Comparison of ENCODE assay signal across 24 cellular contexts in genomic region chr3:93994056-93994455, GRCh38. TPM values are rescaled to one million over a fixed set of nuclear protein-coding genes. Genes with fewer than 3 reads are reported as not detected.
"Had no signal": no experiment of that assay in that cellular context is flagged by ENCODE, and none has a peak within 500 bp of the region (broad histone marks: within the 10 kb centered on the region; RNA-seq: fewer than 3 reads in every experiment).

No MANE protein-coding gene starts in this region.

- ATAC-seq: activated CD8-positive, alpha-beta T cell treated with anti-CD3 and anti-CD28 coated beads, Interleukin-2, amount 10 ng/mL, durations not matched to agents 7 days and 5 days; activated naive CD8-positive, alpha-beta T cell treated with anti-CD3 and anti-CD28 coated beads, Interleukin-2, amount 50 U/mL, for 24 hours; heart right ventricle; left ventricle myocardium superior; mucosa of descending colon had no signal

- H3K9me3 ChIP-seq: heart right ventricle, mucosa of descending colon, thyroid gland had no signal

- H3K9me3 Mint-ChIP-seq: activated naive CD4-positive, alpha-beta T cell treated with anti-CD3 and anti-CD28 coated beads, Interleukin-2, amount 10 ng/mL, durations not matched to agents 7 days and 5 days; activated naive CD8-positive, alpha-beta T cell treated with anti-CD3 and anti-CD28 coated beads, Interleukin-2, amount 50 U/mL, for 24 hours; activated T-cell treated with anti-CD3 and anti-CD28 coated beads, Interleukin-2, amount 50 U/mL, for 24 hours; memory B cell; naive B cell; neural crest cell; T-helper 2 cell treated with Interferon-gamma antibody and Interleukin-4, amounts not matched to agents 5 μg/mL and 100 μg/mL, for 36 hours had no signal

- H3K27me3 Mint-ChIP-seq: activated naive CD4-positive, alpha-beta T cell treated with anti-CD3 and anti-CD28 coated beads, Interleukin-2, amount 10 ng/mL, durations not matched to agents 7 days and 5 days; activated naive CD8-positive, alpha-beta T cell treated with anti-CD3 and anti-CD28 coated beads, Interleukin-2, amount 50 U/mL, for 24 hours; activated T-cell treated with anti-CD3 and anti-CD28 coated beads, Interleukin-2, amount 50 U/mL, for 24 hours; memory B cell; naive B cell had no signal

- H3K36me3 ChIP-seq: thyroid gland had no signal

- H3K27ac Mint-ChIP-seq: activated CD8-positive, alpha-beta T cell treated with anti-CD3 and anti-CD28 coated beads, Interleukin-2, amount 10 ng/mL, durations not matched to agents 7 days and 5 days; activated naive CD4-positive, alpha-beta T cell treated with anti-CD3 and anti-CD28 coated beads, Interleukin-2, amount 10 ng/mL, durations not matched to agents 7 days and 5 days; activated naive CD8-positive, alpha-beta T cell treated with anti-CD3 and anti-CD28 coated beads, Interleukin-2, amount 50 U/mL, for 24 hours; activated T-cell treated with anti-CD3 and anti-CD28 coated beads, Interleukin-2, amount 50 U/mL, for 24 hours; memory B cell; T-helper 2 cell treated with Interferon-gamma antibody and Interleukin-4, amounts not matched to agents 5 μg/mL and 100 μg/mL, for 36 hours had no signal

- DNase-seq: activated CD4-positive, alpha-beta T cell treated with anti-CD3 and anti-CD28 coated beads for 48 hours; activated CD4-positive, CD25-positive, alpha-beta regulatory T cell; activated CD8-positive, alpha-beta T cell treated with anti-CD3 and anti-CD28 coated beads, Interleukin-2, amount 10 ng/mL, durations not matched to agents 7 days and 5 days; activated naive CD4-positive, alpha-beta T cell treated with anti-CD3 and anti-CD28 coated beads, Interleukin-2, amount 10 ng/mL, durations not matched to agents 7 days and 5 days; activated naive CD8-positive, alpha-beta T cell treated with anti-CD3 and anti-CD28 coated beads, Interleukin-2, amount 50 U/mL, for 24 hours; activated T-cell treated with anti-CD3 and anti-CD28 coated beads, Interleukin-2, amount 50 U/mL, for 24 hours; aorta; dermis blood vessel endothelial cell; effector memory CD4-positive, alpha-beta T cell; heart right ventricle; left ventricle myocardium superior; mucosa of descending colon; naive B cell; retina; stimulated activated naive CD4-positive, alpha-beta T cell; thyroid gland had no signal

- H3K4me3 Mint-ChIP-seq: activated CD8-positive, alpha-beta T cell treated with anti-CD3 and anti-CD28 coated beads, Interleukin-2, amount 10 ng/mL, durations not matched to agents 7 days and 5 days; activated naive CD4-positive, alpha-beta T cell treated with anti-CD3 and anti-CD28 coated beads, Interleukin-2, amount 10 ng/mL, durations not matched to agents 7 days and 5 days; activated naive CD8-positive, alpha-beta T cell treated with anti-CD3 and anti-CD28 coated beads, Interleukin-2, amount 50 U/mL, for 24 hours; activated T-cell treated with anti-CD3 and anti-CD28 coated beads, Interleukin-2, amount 50 U/mL, for 24 hours; memory B cell; naive B cell; neural crest cell; T-helper 2 cell treated with Interferon-gamma antibody and Interleukin-4, amounts not matched to agents 5 μg/mL and 100 μg/mL, for 36 hours had no signal

- H3K27me3 ChIP-seq: heart right ventricle, thyroid gland had no signal

- H3K4me1 Mint-ChIP-seq: activated naive CD4-positive, alpha-beta T cell treated with anti-CD3 and anti-CD28 coated beads, Interleukin-2, amount 10 ng/mL, durations not matched to agents 7 days and 5 days; activated naive CD8-positive, alpha-beta T cell treated with anti-CD3 and anti-CD28 coated beads, Interleukin-2, amount 50 U/mL, for 24 hours; memory B cell; neural crest cell had no signal

- H3K4me3 ChIP-seq: heart right ventricle, mucosa of descending colon, thyroid gland had no signal

- H3K27ac ChIP-seq: epithelial cell of prostate, heart right ventricle, thyroid gland had no signal

RNA-seq across cellular contexts. Expression of gene STX19, which starts 34.3 kb away (rescaled TPM):
- total RNA-seq: activated CD8-positive, alpha-beta T cell treated with anti-CD3 and anti-CD28 coated beads, Interleukin-2, amount 10 ng/mL, durations not matched to agents 7 days and 5 days; cerebellum; dermis blood vessel endothelial cell; left ventricle myocardium superior; neural crest cell; omental fat pad; posterior vena cava; subcutaneous adipose tissue; thyroid gland had no signal
